ENCODE assay signal across 19 cellular contexts in the genomic region with DNA sequence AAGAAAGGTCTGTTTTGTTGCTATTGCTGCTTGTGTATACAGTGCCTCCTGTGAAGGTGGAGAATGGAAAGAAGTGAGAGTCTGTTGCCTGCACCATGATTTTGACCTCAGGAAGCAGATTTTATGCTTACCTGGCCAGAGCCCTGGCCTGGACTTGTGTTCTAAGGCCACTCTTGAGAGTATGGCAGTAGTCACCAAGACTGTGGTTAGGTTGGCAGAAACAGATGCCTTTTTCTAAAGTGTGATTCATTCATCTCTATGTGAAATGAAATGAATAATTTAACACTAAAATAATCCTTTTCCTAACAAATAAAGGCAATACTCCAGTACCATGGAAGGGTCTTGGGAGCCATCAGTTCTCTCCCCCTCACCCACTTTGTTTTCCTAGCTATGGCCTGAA.
DNase-seq lines count a peak whose midpoint lies in the region; ATAC-seq, FAIRE-seq and TF ChIP-seq lines count a peak whose summit lies in the region.
"Had no signal": no experiment of that assay in that cellular context is flagged by ENCODE, and none has a peak within 500 bp of the region (broad histone marks: within the 10 kb centered on the region; RNA-seq: fewer than 3 reads in every experiment).

No MANE protein-coding gene starts in this region.

- ATAC-seq in IMR-90 (ENCODE audit: low read depth), result no peak

- H3K27ac ChIP-seq in IMR-90 (ENCODE audit: insufficient read depth, low read length), result no peak overlapping the region
- H3K27ac ChIP-seq in keratinocyte (ENCODE audit: control insufficient read depth, insufficient read depth, low read length), result no peak overlapping the region
- no peak overlapping the region for H3K27ac ChIP-seq in caudate nucleus (ENCODE audit: low read depth, low read length)
- H3K27ac ChIP-seq: SK-N-MC had no signal

- H3K4me1 ChIP-seq in IMR-90 (ENCODE audit: control insufficient read depth, insufficient read depth, low read length) (peaks cover 33% of the 10 kb centered on the region), keratinocyte (ENCODE audit: control insufficient read depth, extremely low read depth, insufficient read depth, low read length) (peaks cover 19% of the 10 kb centered on the region)

- POLR2A ChIA-PET in IMR-90 (lab: Charles Lee; ENCODE audit: unreplicated experiment), result no interaction called here

- H2BK5ac ChIP-seq in IMR-90 (ENCODE audit: low read depth, low read length, poor library complexity, severe bottlenecking), result peak overlapping the region; percentile 100

- H2AK9ac ChIP-seq in IMR-90 (replicated peaks; ENCODE audit: low read depth, low read length, poor library complexity), result no peak overlapping the region

- H2AK5ac ChIP-seq in IMR-90 (ENCODE audit: low read depth, low read length), result peak overlapping the region; percentile 84; the same call in 1 of the 2 replicates

- H3K18ac ChIP-seq in IMR-90 (ENCODE audit: low read depth, low read length), result peak overlapping the region; percentile 100; the same call in 1 of the 2 replicates

- H4K20me1 ChIP-seq in IMR-90 (ENCODE audit: insufficient read depth, low read length) (no peaks in the 10 kb centered on the region), keratinocyte (ENCODE audit: control insufficient read depth, extremely low read depth, insufficient read depth, low read length) (no peaks in the 10 kb centered on the region)

- H2BK15ac ChIP-seq in IMR-90 (ENCODE audit: low read depth, low read length), result peak overlapping the region; percentile 70

- in situ Hi-C loops in IMR-90 (cut with MboI; ENCODE audit: low sequenced_read_pairs), result loop anchor here (10.0 kb wide), 1 partner anchor 225 kb away; no protein-coding TSS in a partner anchor

- H3K4me2 ChIP-seq in IMR-90 (ENCODE audit: low read depth, low read length) (no peak overlapping the region), keratinocyte (ENCODE audit: control insufficient read depth, extremely low read depth, insufficient read depth, low read depth, low read length) (no peak overlapping the region)

- intact Hi-C loops in IMR-90 (cut with micrococcal nuclease), result loop anchor here (5.0 kb wide), 1 partner anchor 342 kb away; a partner anchor contains a TSS

- H3K14ac ChIP-seq in IMR-90 (replicated peaks; ENCODE audit: low read depth, low read length), result no peak overlapping the region; the same call in 1 of the 2 replicates

- H4K91ac ChIP-seq in IMR-90 (ENCODE audit: insufficient read depth, low read depth, low read length), result peak overlapping the region; percentile 85

- no peak for TF ChIP-seq CTCF in IMR-90 (conservative IDR thresholded peaks at IDR 0.05; ENCODE audit: low read depth, low read length)
- no peak for TF ChIP-seq CTCF in keratinocyte (optimal IDR thresholded peaks at IDR 0.05 in 1 of 3, IDR thresholded peaks at IDR 0.05 in 1 of 3, conservative IDR thresholded peaks at IDR 0.05 in 1 of 3; ENCODE audit: extremely low read depth in 1 of 3, insufficient read depth in 2 of 3, low read length in 3 of 3)

- peak overlapping the region; percentile 61 to 86; a peak in 3 of 4 replicates for H4K8ac ChIP-seq in IMR-90 (ENCODE audit: low read depth in 2 of 2, low read length in 2 of 2)

- H3K79me1 ChIP-seq in IMR-90 (ENCODE audit: low read depth in 1 of 2, low read length in 2 of 2), result peaks cover 19 to 39% of the 10 kb centered on the region in 2 experiments

- H2AFZ ChIP-seq in IMR-90 (replicated peaks; ENCODE audit: low read length, poor library complexity), result no peak overlapping the region
- H2AFZ ChIP-seq in keratinocyte (ENCODE audit: control insufficient read depth, low read length), result no peak overlapping the region

- peak overlapping the region; percentile 98 for H2BK20ac ChIP-seq in IMR-90 (ENCODE audit: low read depth, low read length)

- CTCF ChIA-PET in IMR-90 (lab: Yijun Ruan, JAX), result no interaction called here

- no peaks in the 10 kb centered on the region for H3K27me3 ChIP-seq in IMR-90 (ENCODE audit: control insufficient read depth, insufficient read depth, low read length)
- H3K27me3 ChIP-seq in keratinocyte (ENCODE audit: control insufficient read depth, extremely low read depth, insufficient read depth, low read length), result no peaks in the 10 kb centered on the region

- H3K4me3 ChIP-seq in IMR-90 (ENCODE audit: insufficient read depth, low read depth, low read length) (no peak overlapping the region), keratinocyte (ENCODE audit: control insufficient read depth in 2 of 3, extremely low read depth in 1 of 3, insufficient read depth in 2 of 3, low read depth in 1 of 3, low read length in 3 of 3) (no peak overlapping the region)
- H3K4me3 ChIP-seq: SK-N-MC had no signal

- dilution Hi-C loops in IMR-90 (cut with HindIII; ENCODE audit: low sequenced_read_pairs, unreplicated experiment) (no loop called here), keratinocyte (cut with MboI; ENCODE audit: extremely low pct_ligation_motif_present, low sequenced_read_pairs) (no loop called here)

- peaks cover 13% of the 10 kb centered on the region for H3K9me1 ChIP-seq in IMR-90 (ENCODE audit: insufficient read depth, low read length)
- no peaks in the 10 kb centered on the region for H3K9me1 ChIP-seq in keratinocyte (ENCODE audit: control insufficient read depth, extremely low read depth, insufficient read depth, low read length)

- BruUV-seq in IMR-90 (replicated peaks; lab: Mats Ljungman, UMichigan), result no TSS peak

- TF ChIP-seq POLR2A in IMR-90 (IDR thresholded peaks at IDR 0.05; ENCODE audit: low read depth, low read length), result no peak

- no peaks in the 10 kb centered on the region for H3K79me2 ChIP-seq in keratinocyte (ENCODE audit: control insufficient read depth, insufficient read depth, low read length)

- H3K23ac ChIP-seq in IMR-90 (ENCODE audit: low read depth, low read length), result no peak overlapping the region

- peak overlapping the region; percentile 96 for H2BK120ac ChIP-seq in IMR-90 (ENCODE audit: low read depth, low read length)

- TF ChIP-seq RAD21 in IMR-90 (IDR thresholded peaks at IDR 0.05; ENCODE audit: low read length), result no peak

- H3K9ac ChIP-seq in IMR-90 (ENCODE audit: low read depth, low read length) (no peak overlapping the region), keratinocyte (ENCODE audit: control insufficient read depth, extremely low read depth, insufficient read depth, low read length) (no peak overlapping the region)

- H3K4ac ChIP-seq in IMR-90 (ENCODE audit: low read depth, low read length), result peak overlapping the region; percentile 87

- no peak for DNase-seq in IMR-90
- peak; percentile 74 for DNase-seq in astrocyte of the hippocampus (ENCODE audit: low read depth, low spot score)
- DNase-seq in keratinocyte (ENCODE audit: low read depth, low spot score), result no peak
- no peak for DNase-seq in urothelium cell line (ENCODE audit: low spot score)
- no peak for DNase-seq in frontal cortex (ENCODE audit: low spot score in 2 of 2)
- no peak for DNase-seq in caudate nucleus (lab: John Stamatoyannopoulos, UW)
- no peak for DNase-seq in NCI-H345 treated with DMSO at 0.1 percent for 48 hours (lab: John Stamatoyannopoulos, UW; ENCODE audit: unreplicated experiment)
- DNase-seq: DMS 273 treated with DMSO at 0.1 percent for 48 hours, DND-41, HCEC 1CT, NCI-H1092 treated with DMSO at 0.1 percent for 48 hours, NCI-H146, NCI-H2029 treated with DMSO at 0.1 percent for 48 hours, NCI-H2171, NCI-H748 treated with DMSO at 0.1 percent for 48 hours, SHP77 had no signal

- no peaks in the 10 kb centered on the region for H3K36me3 ChIP-seq in IMR-90 (ENCODE audit: control insufficient read depth, insufficient read depth, low read length)
- no peaks in the 10 kb centered on the region for H3K36me3 ChIP-seq in keratinocyte (ENCODE audit: control insufficient read depth in 2 of 2, extremely low read depth in 1 of 2, insufficient read depth in 2 of 2, low read length in 2 of 2)

- no peaks in the 10 kb centered on the region for H3K9me3 ChIP-seq in IMR-90 (ENCODE audit: control insufficient read depth, insufficient read depth, low read length)
- no peaks in the 10 kb centered on the region for H3K9me3 ChIP-seq in keratinocyte (ENCODE audit: control insufficient read depth, low read depth, low read length)

- H4K5ac ChIP-seq in IMR-90 (ENCODE audit: low read depth, low read length), result peak overlapping the region; percentile 91

- H3K56ac ChIP-seq in IMR-90 (ENCODE audit: extremely low read depth, insufficient read depth, low read length), result no peak overlapping the region

- peak; percentile 49 for FAIRE-seq in keratinocyte (lab: Jason Lieb, UNC)
- FAIRE-seq in urothelium cell line (lab: Jason Lieb, UNC), result peak; percentile 78
- FAIRE-seq in frontal cortex (lab: Jason Lieb, UNC), result no peak
- FAIRE-seq: G401.6, HTR-8/SVneo had no signal

TF ChIP-seq in IMR-90, 13 proteins besides CTCF, POLR2A, EP300 and RAD21 (continues in another document):
- TF ChIP-seq MXI1 (IDR thresholded peaks at IDR 0.05; ENCODE audit: borderline replicate concordance, low read depth, low read length) (no peak), CEBPB (IDR thresholded peaks at IDR 0.05; ENCODE audit: low read depth, low read length) (no peak), NFE2L2 (IDR thresholded peaks at IDR 0.05; ENCODE audit: low read depth, low read length) (no peak), RFX5 (IDR thresholded peaks at IDR 0.05; ENCODE audit: low read depth, low read length) (no peak), MAZ (IDR thresholded peaks at IDR 0.05; ENCODE audit: borderline replicate concordance, low read depth, low read length) (no peak), MAFK (IDR thresholded peaks at IDR 0.05; ENCODE audit: low read depth, low read length) (no peak), RCOR1 (IDR thresholded peaks at IDR 0.05; ENCODE audit: insufficient replicate concordance, low read length) (no peak), FOS (IDR thresholded peaks at IDR 0.05; ENCODE audit: low read depth, low read length) (no peak)
- TF ChIP-seq, protein P1, sequence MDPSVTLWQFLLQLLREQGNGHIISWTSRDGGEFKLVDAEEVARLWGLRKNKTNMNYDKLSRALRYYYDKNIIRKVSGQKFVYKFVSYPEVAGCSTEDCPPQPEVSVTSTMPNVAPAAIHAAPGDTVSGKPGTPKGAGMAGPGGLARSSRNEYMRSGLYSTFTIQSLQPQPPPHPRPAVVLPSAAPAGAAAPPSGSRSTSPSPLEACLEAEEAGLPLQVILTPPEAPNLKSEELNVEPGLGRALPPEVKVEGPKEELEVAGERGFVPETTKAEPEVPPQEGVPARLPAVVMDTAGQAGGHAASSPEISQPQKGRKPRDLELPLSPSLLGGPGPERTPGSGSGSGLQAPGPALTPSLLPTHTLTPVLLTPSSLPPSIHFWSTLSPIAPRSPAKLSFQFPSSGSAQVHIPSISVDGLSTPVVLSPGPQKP (IDR thresholded peaks at IDR 0.05; ENCODE audit: borderline replicate concordance, low read depth, low read length), result no peak
- TF ChIP-seq, protein P2, sequence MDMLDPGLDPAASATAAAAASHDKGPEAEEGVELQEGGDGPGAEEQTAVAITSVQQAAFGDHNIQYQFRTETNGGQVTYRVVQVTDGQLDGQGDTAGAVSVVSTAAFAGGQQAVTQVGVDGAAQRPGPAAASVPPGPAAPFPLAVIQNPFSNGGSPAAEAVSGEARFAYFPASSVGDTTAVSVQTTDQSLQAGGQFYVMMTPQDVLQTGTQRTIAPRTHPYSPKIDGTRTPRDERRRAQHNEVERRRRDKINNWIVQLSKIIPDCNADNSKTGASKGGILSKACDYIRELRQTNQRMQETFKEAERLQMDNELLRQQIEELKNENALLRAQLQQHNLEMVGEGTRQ (IDR thresholded peaks at IDR 0.05; ENCODE audit: low read depth, low read length), result no peak
